In genomic region chr13:76991432-76991795, GRCh38 we compare ENCODE assay signal across 8 cellular contexts. TPM values are rescaled to one million over a fixed set of nuclear protein-coding genes. Genes with fewer than 3 reads are reported as not detected.
A peak's percentile ranks its signal among the peaks of the same experiment; 100 is the strongest.
DNase-seq lines count a peak whose midpoint lies in the region; ATAC-seq and TF ChIP-seq lines count a peak whose summit lies in the region.

No MANE protein-coding gene starts in this region.

- peak overlapping the region; percentile 76 to 85 for H3K9ac ChIP-seq in colonic mucosa (ENCODE audit: low read depth in 2 of 2, low read length in 2 of 2)

- peak; percentile 5 for DNase-seq in NCI-H2227 (lab: John Stamatoyannopoulos, UW; ENCODE audit: unreplicated experiment)
- no peak for DNase-seq in NCI-H2227 treated with DMSO at 0.1 percent for 48 hours (lab: John Stamatoyannopoulos, UW)
- DNase-seq in activated CD4-positive, CD25-positive, alpha-beta regulatory T cell (lab: John Stamatoyannopoulos, UW), result peak; percentile 39 to 63 (median 58)
- peak; percentile 46 for DNase-seq in colonic mucosa
- peak; percentile 78 for DNase-seq in myocyte (ENCODE audit: low read depth)
- DNase-seq in stimulated activated naive CD8-positive, alpha-beta T cell treated with anti-CD3 and anti-CD28 coated beads, Interleukin-15, Interleukin-2, amounts not matched to agents 100 U/mL and 50 U/mL, for 24 hours, result peak; percentile 73
- no peak for DNase-seq in SKM-1 treated with dmso at 0.1 percent for 144 hours (lab: John Stamatoyannopoulos, UW; ENCODE audit: unreplicated experiment)

- intact Hi-C loops in colonic mucosa (cut with DNase I), result loop anchor here (5.0 kb wide), 1 partner anchor 36 kb away; the partner anchor contains the start of gene FBXL3

- peak overlapping the region; percentile 91 for H3K27ac ChIP-seq in colonic mucosa

- no peak for TF ChIP-seq CTCF in colonic mucosa (IDR thresholded peaks at IDR 0.05)

- peak overlapping the region; percentile 81 for H3K4me3 ChIP-seq in colonic mucosa

- H3K9me3 ChIP-seq in colonic mucosa, result no peaks in the 10 kb centered on the region

- ATAC-seq in HG03139 (IDR thresholded peaks at IDR 0.05; ENCODE audit: unreplicated experiment), result peak; percentile 54
- peak; percentile 82 for ATAC-seq in stimulated activated naive CD8-positive, alpha-beta T cell treated with anti-CD3 and anti-CD28 coated beads, Interleukin-15, Interleukin-2, amounts not matched to agents 100 U/mL and 50 U/mL, for 24 hours

- H3K36me3 ChIP-seq in colonic mucosa, result no peaks in the 10 kb centered on the region

- no peaks in the 10 kb centered on the region for H3K27me3 ChIP-seq in colonic mucosa

- no peaks in the 10 kb centered on the region for H3K4me1 ChIP-seq in colonic mucosa

RNA-seq across cellular contexts. Expression of gene CLN5, which starts 0.5 kb away (rescaled TPM):
- total RNA-seq in colonic mucosa, result 10 to 100 TPM; 21.8 to 26.5 TPM
- 25.7 and 27.0 TPM in 2 replicates for total RNA-seq in myocyte
- polyA plus RNA-seq in myocyte (2012), result 25.8 TPM

RNA-seq across cellular contexts. Expression of gene FBXL3, which starts 35.5 kb away (rescaled TPM):
- total RNA-seq in colonic mucosa, result 10 to 100 TPM; 27.9 to 52.9 TPM
- 36.3 and 46.5 TPM in 2 replicates for total RNA-seq in myocyte
- polyA plus RNA-seq in myocyte (2012), result 14.0 TPM

RNA-seq across cellular contexts. Expression of gene ACOD1, which starts 43.1 kb away (rescaled TPM):
- total RNA-seq in colonic mucosa (not detected), myocyte (not detected in 2 replicates)
- not detected for polyA plus RNA-seq in myocyte (2012)

Comparison
In these comparisons a context has a peak if more than half of its experiments do, and no peak if none do; other contexts are left out.
1. DNase-seq: peak in NCI-H2227 (single experiment), activated CD4-positive, CD25-positive, alpha-beta regulatory T cell (4 of 4), colonic mucosa (single experiment), myocyte (single experiment) and stimulated activated naive CD8-positive, alpha-beta T cell treated with anti-CD3 and anti-CD28 coated beads, Interleukin-15, Interleukin-2, amounts not matched to agents 100 U/mL and 50 U/mL, for 24 hours (single experiment); none in NCI-H2227 treated with DMSO at 0.1 percent for 48 hours (single experiment) and SKM-1 treated with dmso at 0.1 percent for 144 hours (single experiment).